ENCODE assay signal across 9 cellular contexts in genomic region chr11:128208329-128209220, GRCh38.
DNase-seq lines count a peak whose midpoint lies in the region; FAIRE-seq and TF ChIP-seq lines count a peak whose summit lies in the region.
"Had no signal": no experiment of that assay in that cellular context is flagged by ENCODE, and none has a peak within 500 bp of the region (broad histone marks: within the 10 kb centered on the region; RNA-seq: fewer than 3 reads in every experiment).

No MANE protein-coding gene starts in this region.

- no peak overlapping the region for H3K4me2 ChIP-seq in hepatocyte

- H3K9me2 ChIP-seq in hepatocyte (replicated peaks; ENCODE audit: insufficient read depth): no peaks in the 10 kb centered on the region

- no peaks in the 10 kb centered on the region for H3K9me3 ChIP-seq in hepatocyte (ENCODE audit: low read depth)
- H3K9me3 ChIP-seq in subcutaneous abdominal adipose tissue (ENCODE audit: control insufficient read depth in 5 of 5, low read length in 5 of 5): no peaks in the 10 kb centered on the region
- no peaks in the 10 kb centered on the region for H3K9me3 ChIP-seq in effector memory CD4-positive, alpha-beta T cell (ENCODE audit: control insufficient read depth, low read length)

- no peaks in the 10 kb centered on the region for H3K79me2 ChIP-seq in hepatocyte

- H3K4me1 ChIP-seq in hepatocyte (ENCODE audit: insufficient read depth) (peaks cover 16% of the 10 kb centered on the region), subcutaneous abdominal adipose tissue (ENCODE audit: control insufficient read depth in 5 of 5, insufficient read depth in 5 of 5, low read length in 5 of 5) (peaks cover 7 to 28% (median 21%) of the 10 kb centered on the region in 5 donors)
- no peaks in the 10 kb centered on the region for H3K4me1 ChIP-seq in effector memory CD4-positive, alpha-beta T cell (ENCODE audit: control insufficient read depth, insufficient read depth, low read length, poor library complexity, severe bottlenecking)

- no peak overlapping the region for H3K9ac ChIP-seq in subcutaneous abdominal adipose tissue (ENCODE audit: low read length in 5 of 5)

- FAIRE-seq in GM19239 (lab: Jason Lieb, UNC): no peak

- no peak overlapping the region for H2AFZ ChIP-seq in hepatocyte

- DNase-seq in HK-2 (ENCODE audit: unreplicated experiment) (peak; percentile 60), amniotic epithelial cell (ENCODE audit: low read depth) (peak; percentile 86), hepatocyte (ENCODE audit: low spot score) (no peak), GM19239 (ENCODE audit: insufficient read length, low spot score) (no peak), GM13977 (ENCODE audit: low spot score) (no peak), SHP77 treated with DMSO at 0.1 percent for 48 hours (lab: John Stamatoyannopoulos, UW) (no peak)
- no peak for DNase-seq in effector memory CD4-positive, alpha-beta T cell
- DNase-seq: activated naive CD4-positive, alpha-beta T cell treated with Interleukin-2 at 50 U/mL for 16 hours had no signal

- no peak overlapping the region for H3K4me3 ChIP-seq in hepatocyte
- peak overlapping the region in 1 of 5 donors; percentile 23 for H3K4me3 ChIP-seq in subcutaneous abdominal adipose tissue (ENCODE audit: low read depth in 1 of 5, low read length in 5 of 5)
- H3K4me3 ChIP-seq in effector memory CD4-positive, alpha-beta T cell (ENCODE audit: insufficient read depth, low read depth, low read length, poor library complexity, severe bottlenecking): no peak overlapping the region

- H3K27ac ChIP-seq in hepatocyte: peak overlapping the region; percentile 83
- peak overlapping the region; percentile 60 for H3K27ac ChIP-seq in subcutaneous abdominal adipose tissue (ENCODE audit: low read depth, low read length)
- no peak overlapping the region for H3K27ac ChIP-seq in effector memory CD4-positive, alpha-beta T cell (ENCODE audit: insufficient read depth, low read length, poor library complexity, severe bottlenecking)

- H3K27me3 ChIP-seq in hepatocyte: no peaks in the 10 kb centered on the region
- no peaks in the 10 kb centered on the region for H3K27me3 ChIP-seq in subcutaneous abdominal adipose tissue (ENCODE audit: control insufficient read depth in 5 of 5, insufficient read depth in 4 of 5, low read length in 5 of 5)
- no peaks in the 10 kb centered on the region for H3K27me3 ChIP-seq in effector memory CD4-positive, alpha-beta T cell (replicated peaks; ENCODE audit: control insufficient read depth, insufficient read depth, low read length, poor library complexity, severe bottlenecking)

- TF ChIP-seq CTCF in hepatocyte (IDR thresholded peaks at IDR 0.05; ENCODE audit: poor library complexity) (no peak), GM13977 (IDR thresholded peaks at IDR 0.05; ENCODE audit: extremely low read depth, insufficient read depth, missing control alignments) (no peak)

- 64% methylated on average over 6 of the region's 6 CpGs for WGBS in hepatocyte (ENCODE audit: low lambda C conversion rate, missing lambda C conversion rate)

- H4K20me1 ChIP-seq in hepatocyte (ENCODE audit: insufficient read depth, poor library complexity, severe bottlenecking): no peaks in the 10 kb centered on the region

- in situ Hi-C loops in GM13977 (cut with MboI; ENCODE audit: low pct_unique_long_range_greater_than_20kb, low sequenced_read_pairs, unreplicated experiment): no loop called here

- H3K36me3 ChIP-seq in hepatocyte (replicated peaks; ENCODE audit: insufficient read depth, low read depth) (no peaks in the 10 kb centered on the region), subcutaneous abdominal adipose tissue (ENCODE audit: control insufficient read depth in 5 of 5, insufficient read depth in 5 of 5, low read length in 5 of 5) (no peaks in the 10 kb centered on the region)
- H3K36me3 ChIP-seq in effector memory CD4-positive, alpha-beta T cell (ENCODE audit: control insufficient read depth, insufficient read depth, low read length): no peaks in the 10 kb centered on the region

Comparison
In these comparisons a context has a peak if more than half of its experiments do, and no peak if none do; other contexts are left out.
1. DNase-seq: peak in HK-2 (single experiment) and amniotic epithelial cell (single experiment); none in hepatocyte (single experiment), GM19239 (single experiment), GM13977 (single experiment), SHP77 treated with DMSO at 0.1 percent for 48 hours (single experiment) and effector memory CD4-positive, alpha-beta T cell (0 of 3).